Comparison of ENCODE assay signal across 13 cellular contexts in the genomic region with DNA sequence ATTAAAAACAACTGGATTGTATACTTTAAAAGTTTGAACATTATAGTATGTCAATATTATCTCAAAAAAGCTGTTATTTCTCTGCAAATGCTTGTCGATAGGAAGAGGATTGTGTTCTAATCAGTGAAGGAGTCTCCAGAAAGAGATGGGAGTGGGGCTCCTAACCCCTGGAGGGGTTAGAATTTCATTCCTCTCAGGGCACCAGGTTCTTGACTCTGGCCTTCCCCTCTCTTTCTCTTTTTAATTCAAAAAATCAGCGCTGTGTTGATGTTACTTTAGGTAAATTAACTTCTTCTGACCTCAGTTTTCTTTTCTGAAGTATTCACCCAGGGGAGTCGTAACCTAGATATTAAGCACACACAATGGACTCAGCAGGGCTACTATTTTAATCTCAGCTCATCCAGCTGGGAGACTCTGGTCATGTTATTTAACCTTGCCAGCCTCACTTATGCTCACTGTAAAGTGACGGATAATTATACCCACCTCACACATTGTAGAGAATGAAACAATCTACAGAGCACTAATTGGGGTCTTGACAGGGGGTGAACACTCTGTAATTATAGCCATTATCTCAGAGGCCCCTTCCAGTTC.
"Had no signal": no experiment of that assay in that cellular context is flagged by ENCODE, and none has a peak within 500 bp of the region (broad histone marks: within the 10 kb centered on the region; RNA-seq: fewer than 3 reads in every experiment).

No MANE protein-coding gene starts in this region.

- ATAC-seq: gastrocnemius medialis; heart right ventricle; stimulated activated naive CD8-positive, alpha-beta T cell treated with anti-CD3 and anti-CD28 coated beads, Interleukin-15, Interleukin-2, amounts not matched to agents 100 U/mL and 50 U/mL, for 24 hours had no signal

- DNase-seq: activated CD4-positive, alpha-beta memory T cell treated with anti-CD3 and anti-CD28 coated beads, Interleukin-2, amount 10 ng/mL, durations not matched to agents 7 days and 5 days; activated CD4-positive, alpha-beta T cell treated with anti-CD3 and anti-CD28 coated beads for 4 hours; activated effector memory CD4-positive, alpha-beta T cell treated with anti-CD3 and anti-CD28 coated beads, Interleukin-2, amount 50 U/mL, for 16 hours; activated T-cell treated with anti-CD3 and anti-CD28 coated beads, Interleukin-2, amount 50 U/mL, for 48 hours; adrenal gland; dorsolateral prefrontal cortex; endodermal cell; gastrocnemius medialis; heart right ventricle; occipital lobe; stimulated activated CD4-positive, alpha-beta T cell treated with anti-CD3 and anti-CD28 coated beads, Interleukin-4, amount 100 ng/mL, for 24 hours; stimulated activated naive CD8-positive, alpha-beta T cell treated with anti-CD3 and anti-CD28 coated beads, Interleukin-15, Interleukin-2, amounts not matched to agents 100 U/mL and 50 U/mL, for 24 hours; trophoblast cell had no signal
